36 cellular contexts compared by ENCODE assay signal in genomic region chr1:183648042-183648441, GRCh38. TPM values are rescaled to one million over a fixed set of nuclear protein-coding genes. Genes with fewer than 3 reads are reported as not detected.
"Had no signal": no experiment of that assay in that cellular context is flagged by ENCODE, and none has a peak within 500 bp of the region (broad histone marks: within the 10 kb centered on the region; RNA-seq: fewer than 3 reads in every experiment).

No MANE protein-coding gene starts in this region.

- H3K4me3 ChIP-seq: body of pancreas, cardiac muscle cell, gastroesophageal sphincter, hepatocyte, ovary, skin epidermis, thyroid gland had no signal

- H3K36me3 Mint-ChIP-seq: mesothelial cell of epicardium; naive B cell; stimulated activated memory B cell treated with anti-CD40 and anti-IgM and Interleukin-4, amounts not matched to agents 10 μg/mL and 1 μg/mL and 100 μg/mL, for 72 hours had no signal

- H3K4me2 ChIP-seq: hepatocyte had no signal

- DNase-seq: activated CD4-positive, alpha-beta T cell treated with anti-CD3 and anti-CD28 coated beads for 36 hours; activated CD4-positive, alpha-beta T cell treated with anti-CD3 and anti-CD28 coated beads, Interleukin-2, amount 50 U/mL, for 4 hours; activated CD4-positive, CD25-positive, alpha-beta regulatory T cell; activated CD8-positive, alpha-beta memory T cell treated with anti-CD3 and anti-CD28 coated beads for 24 hours; activated effector memory CD4-positive, alpha-beta T cell treated with Interleukin-2 at 50 U/mL for 16 hours; activated naive CD4-positive, alpha-beta T cell treated with Interleukin-2 at 50 U/mL for 16 hours; anterior cingulate cortex; body of pancreas; cortex of kidney; effector memory CD8-positive, alpha-beta T cell; islet precursor cell; left ventricle myocardium superior; mammary epithelial cell; naive B cell; nephron progenitor cell; ovary; stimulated activated CD4-positive, alpha-beta T cell treated with anti-CD3 and anti-CD28 coated beads, Interleukin-1b, Interleukin-23, amount 100 ng/mL, for 48 hours; stimulated activated CD4-positive, alpha-beta T cell treated with anti-CD3 and anti-CD28 coated beads, Interleukin-4, amount 100 ng/mL, for 4 hours; stimulated activated CD8-positive, alpha-beta memory T cell treated with anti-CD3 and anti-CD28 coated beads, Interleukin-4, amount 100 ng/mL, for 48 hours; stimulated activated naive CD8-positive, alpha-beta T cell treated with anti-CD3 and anti-CD28 coated beads, Interleukin-15, amount 100 ng/mL, for 72 hours; thyroid gland had no signal

- H3K27me3 Mint-ChIP-seq: activated CD4-positive, alpha-beta T cell treated with anti-CD3 and anti-CD28 coated beads for 36 hours; activated naive CD8-positive, alpha-beta T cell; progenitor cell of endocrine pancreas; stimulated activated memory B cell treated with anti-CD40 and anti-IgM and Interleukin-4, amounts not matched to agents 10 μg/mL and 1 μg/mL and 100 μg/mL, for 72 hours; stimulated activated naive CD8-positive, alpha-beta T cell treated with anti-CD3 and anti-CD28 coated beads, Interleukin-15, amount 100 ng/mL, for 72 hours had no signal

- H3K4me3 Mint-ChIP-seq: activated CD4-positive, alpha-beta T cell treated with anti-CD3 and anti-CD28 coated beads for 36 hours; activated naive CD8-positive, alpha-beta T cell; effector memory CD8-positive, alpha-beta T cell; mesothelial cell of epicardium; naive B cell; nephron progenitor cell; stimulated activated memory B cell treated with anti-CD40 and anti-IgM and Interleukin-4, amounts not matched to agents 10 μg/mL and 1 μg/mL and 100 μg/mL, for 72 hours; stimulated activated naive CD8-positive, alpha-beta T cell treated with anti-CD3 and anti-CD28 coated beads, Interleukin-15, amount 100 ng/mL, for 72 hours; T-helper 2 cell treated with Interferon-gamma antibody and Interleukin-4, amounts not matched to agents 5 μg/mL and 100 μg/mL, for 36 hours had no signal

- H3K9me3 ChIP-seq: body of pancreas, gastroesophageal sphincter, ovary, thyroid gland had no signal

- H3K4me1 Mint-ChIP-seq: mesothelial cell of epicardium; stimulated activated memory B cell treated with anti-CD40 and anti-IgM and Interleukin-4, amounts not matched to agents 10 μg/mL and 1 μg/mL and 100 μg/mL, for 72 hours had no signal

- H3K9me3 Mint-ChIP-seq: effector memory CD8-positive, alpha-beta T cell; mesothelial cell of epicardium; naive B cell; nephron progenitor cell; stimulated activated memory B cell treated with anti-CD40 and anti-IgM and Interleukin-4, amounts not matched to agents 10 μg/mL and 1 μg/mL and 100 μg/mL, for 72 hours; stimulated activated naive CD8-positive, alpha-beta T cell treated with anti-CD3 and anti-CD28 coated beads, Interleukin-15, amount 100 ng/mL, for 72 hours; T-helper 2 cell treated with Interferon-gamma antibody and Interleukin-4, amounts not matched to agents 5 μg/mL and 100 μg/mL, for 36 hours had no signal

- H3K27ac Mint-ChIP-seq: activated CD4-positive, alpha-beta T cell treated with anti-CD3 and anti-CD28 coated beads for 36 hours; activated naive CD8-positive, alpha-beta T cell; effector memory CD8-positive, alpha-beta T cell; mesothelial cell of epicardium; nephron progenitor cell; progenitor cell of endocrine pancreas; stimulated activated memory B cell treated with anti-CD40 and anti-IgM and Interleukin-4, amounts not matched to agents 10 μg/mL and 1 μg/mL and 100 μg/mL, for 72 hours; stimulated activated naive CD8-positive, alpha-beta T cell treated with anti-CD3 and anti-CD28 coated beads, Interleukin-15, amount 100 ng/mL, for 72 hours; T-helper 2 cell treated with Interferon-gamma antibody and Interleukin-4, amounts not matched to agents 5 μg/mL and 100 μg/mL, for 36 hours had no signal

- H3K4me1 ChIP-seq: body of pancreas, thyroid gland had no signal

- H3K36me3 ChIP-seq: cardiac muscle cell, gastroesophageal sphincter, ovary, thyroid gland had no signal

- H3K27ac ChIP-seq: body of pancreas, cardiac muscle cell, gastroesophageal sphincter, hepatocyte, ovary, skin epidermis, thyroid gland had no signal

- H3K27me3 ChIP-seq: body of pancreas, cardiac muscle cell, gastroesophageal sphincter, hepatocyte, ovary, thyroid gland had no signal

- H2AFZ ChIP-seq: hepatocyte had no signal

RNA-seq across cellular contexts. Expression of gene APOBEC4, which starts 5.1 kb away (rescaled TPM):
- total RNA-seq: activated CD4-positive, alpha-beta T cell treated with anti-CD3 and anti-CD28 coated beads for 36 hours; body of pancreas; cardiac muscle cell; endothelial cell of umbilical vein; fibroblast of lung; fibroblast of villous mesenchyme; gastroesophageal sphincter; left ventricle myocardium superior; mammary epithelial cell; mesothelial cell of epicardium; progenitor cell of endocrine pancreas; renal cortical epithelial cell; sciatic nerve; thyroid gland; ureter had no signal

RNA-seq across cellular contexts. Expression of gene NCF2, which starts 57.8 kb away (rescaled TPM):
- total RNA-seq: endothelial cell of umbilical vein, fibroblast of villous mesenchyme, mesothelial cell of epicardium had no signal
